Comparison of ENCODE assay signal across 12 cellular contexts in the genomic region with DNA sequence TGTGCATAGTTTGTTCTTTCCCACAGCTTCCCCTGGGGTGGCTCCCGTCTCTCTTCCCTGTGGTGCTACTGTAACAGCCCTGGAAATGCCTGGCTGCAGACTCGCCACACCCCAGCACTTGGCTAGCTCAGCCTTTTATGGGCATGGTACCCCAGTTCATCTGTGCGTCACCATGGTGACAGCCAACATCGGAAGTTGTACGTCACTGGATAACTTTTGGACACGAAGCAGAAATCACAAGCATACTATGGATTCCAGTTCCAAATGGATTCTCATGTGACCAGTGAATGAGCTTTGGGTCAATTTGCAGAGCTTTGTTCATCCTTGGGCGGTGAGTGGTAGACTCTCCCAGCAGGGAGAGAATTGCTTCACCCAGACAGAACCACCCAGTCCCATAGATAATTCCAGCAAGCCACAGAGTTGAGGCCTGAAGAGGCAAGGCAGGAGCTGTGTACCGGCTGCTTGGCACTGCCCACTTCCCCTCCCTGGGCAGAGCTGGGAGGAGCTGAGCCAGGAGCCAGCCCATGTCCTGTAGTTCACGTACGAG. TPM values are rescaled to one million over a fixed set of nuclear protein-coding genes. Genes with fewer than 3 reads are reported as not detected.
DNase-seq lines count a peak whose midpoint lies in the region; FAIRE-seq and TF ChIP-seq lines count a peak whose summit lies in the region.
"Had no signal": no experiment of that assay in that cellular context is flagged by ENCODE, and none has a peak within 500 bp of the region (broad histone marks: within the 10 kb centered on the region; RNA-seq: fewer than 3 reads in every experiment).

No MANE protein-coding gene starts in this region.

- peak overlapping the region; percentile 80 for H3K9ac ChIP-seq in astrocyte (ENCODE audit: low read length)

- H3K27me3 ChIP-seq in astrocyte (ENCODE audit: insufficient read depth, low read length), result no peaks in the 10 kb centered on the region

- peaks cover 1% of the 10 kb centered on the region for H4K20me1 ChIP-seq in astrocyte (ENCODE audit: insufficient read depth, low read length)

- H3K4me3 ChIP-seq in astrocyte (ENCODE audit: insufficient read depth, low read depth, low read length) (no peak overlapping the region), fibroblast of villous mesenchyme (ENCODE audit: low read depth, low read length) (no peak overlapping the region)

- H3K79me2 ChIP-seq in astrocyte (ENCODE audit: insufficient read depth, low read length), result peaks cover 45% of the 10 kb centered on the region

- H3K36me3 ChIP-seq in astrocyte (ENCODE audit: insufficient read depth, low read length), result peaks cover 46% of the 10 kb centered on the region

- peak overlapping the region; percentile 41 for H3K4me3 Mint-ChIP-seq in astrocyte (ENCODE audit: unreplicated experiment)
- H3K4me3 Mint-ChIP-seq in nephron progenitor cell, result no peak overlapping the region
- no peak overlapping the region for H3K4me3 Mint-ChIP-seq in activated T-helper 2 cell treated with anti-CD3 and anti-CD28 coated beads, Interferon-gamma antibody, Interleukin-2, Interleukin-4, amounts not matched to agents 10 μg/mL and 5 μg/mL and 100 μg/mL, durations not matched to agents 14 hours and 24 hours and 36 hours (ENCODE audit: low read depth)
- H3K4me3 Mint-ChIP-seq: dendritic cell treated with granulocyte-macrophage colony-stimulating factor and Interleukin-4, amounts not matched to agents 40 ng/mL and 50 ng/mL, for 4 days; IgD-negative memory B cell had no signal

- H3K4me1 Mint-ChIP-seq in astrocyte (ENCODE audit: low read depth, unreplicated experiment), result peaks cover 54% of the 10 kb centered on the region
- peaks cover 27% of the 10 kb centered on the region for H3K4me1 Mint-ChIP-seq in nephron progenitor cell
- H3K4me1 Mint-ChIP-seq in activated T-helper 2 cell treated with anti-CD3 and anti-CD28 coated beads, Interferon-gamma antibody, Interleukin-2, Interleukin-4, amounts not matched to agents 10 μg/mL and 5 μg/mL and 100 μg/mL, durations not matched to agents 14 hours and 24 hours and 36 hours (ENCODE audit: low read depth), result no peaks in the 10 kb centered on the region
- H3K4me1 Mint-ChIP-seq: IgD-negative memory B cell had no signal

- H3K9me3 Mint-ChIP-seq in astrocyte (ENCODE audit: unreplicated experiment) (no peaks in the 10 kb centered on the region), nephron progenitor cell (no peaks in the 10 kb centered on the region)
- no peaks in the 10 kb centered on the region for H3K9me3 Mint-ChIP-seq in activated T-helper 2 cell treated with anti-CD3 and anti-CD28 coated beads, Interferon-gamma antibody, Interleukin-2, Interleukin-4, amounts not matched to agents 10 μg/mL and 5 μg/mL and 100 μg/mL, durations not matched to agents 14 hours and 24 hours and 36 hours
- H3K9me3 Mint-ChIP-seq: dendritic cell treated with granulocyte-macrophage colony-stimulating factor and Interleukin-4, amounts not matched to agents 40 ng/mL and 50 ng/mL, for 4 days; IgD-negative memory B cell had no signal

- DNase-seq in astrocyte (ENCODE audit: low read depth) (peak; percentile 64), fibroblast of villous mesenchyme (ENCODE audit: low read depth) (peak; percentile 93), nephron progenitor cell (no peak), ureter (ENCODE audit: low spot score) (peak; percentile 70), OCI-M1 (lab: John Stamatoyannopoulos, UW) (no peak), NCI-H128 (lab: John Stamatoyannopoulos, UW; ENCODE audit: unreplicated experiment) (no peak)
- no peak for DNase-seq in activated CD8-positive, alpha-beta memory T cell treated with anti-CD3 and anti-CD28 coated beads for 24 hours
- DNase-seq in activated T-helper 2 cell treated with anti-CD3 and anti-CD28 coated beads, Interferon-gamma antibody, Interleukin-2, Interleukin-4, amounts not matched to agents 10 μg/mL and 5 μg/mL and 100 μg/mL, durations not matched to agents 14 hours and 24 hours and 36 hours (ENCODE audit: low spot score), result no peak
- DNase-seq: mesendoderm, NCI-H510A had no signal

- H3K27ac ChIP-seq in astrocyte (ENCODE audit: low read depth, low read length), result peak overlapping the region; percentile 87

- H2AFZ ChIP-seq in astrocyte (ENCODE audit: low read depth, low read length), result no peak overlapping the region

- peaks cover 37% of the 10 kb centered on the region for H3K36me3 Mint-ChIP-seq in astrocyte (ENCODE audit: low read depth, unreplicated experiment)
- H3K36me3 Mint-ChIP-seq in nephron progenitor cell (ENCODE audit: low read depth), result peaks cover 48% of the 10 kb centered on the region
- H3K36me3 Mint-ChIP-seq in activated T-helper 2 cell treated with anti-CD3 and anti-CD28 coated beads, Interferon-gamma antibody, Interleukin-2, Interleukin-4, amounts not matched to agents 10 μg/mL and 5 μg/mL and 100 μg/mL, durations not matched to agents 14 hours and 24 hours and 36 hours (ENCODE audit: low read depth), result no peaks in the 10 kb centered on the region
- H3K36me3 Mint-ChIP-seq: IgD-negative memory B cell had no signal

- no peaks in the 10 kb centered on the region for H3K27me3 Mint-ChIP-seq in astrocyte (ENCODE audit: low read depth, unreplicated experiment)
- H3K27me3 Mint-ChIP-seq in nephron progenitor cell (ENCODE audit: low read depth, poor library complexity), result no peaks in the 10 kb centered on the region
- peaks cover 6% of the 10 kb centered on the region for H3K27me3 Mint-ChIP-seq in activated T-helper 2 cell treated with anti-CD3 and anti-CD28 coated beads, Interferon-gamma antibody, Interleukin-2, Interleukin-4, amounts not matched to agents 10 μg/mL and 5 μg/mL and 100 μg/mL, durations not matched to agents 14 hours and 24 hours and 36 hours (ENCODE audit: low read depth)

- FAIRE-seq in astrocyte (lab: Jason Lieb, UNC), result peak; percentile 98

- peaks cover 29% of the 10 kb centered on the region for H3K4me1 ChIP-seq in astrocyte (ENCODE audit: insufficient read depth, low read length)

- H3K4me2 ChIP-seq in astrocyte (ENCODE audit: low read length), result no peak overlapping the region

- TF ChIP-seq CTCF in astrocyte (IDR thresholded peaks at IDR 0.05; ENCODE audit: insufficient read depth, low read depth, low read length), result no peak
- TF ChIP-seq CTCF in fibroblast of villous mesenchyme (IDR thresholded peaks at IDR 0.05; ENCODE audit: insufficient read depth, low read depth, low read length), result no peak
- TF ChIP-seq CTCF in nephron progenitor cell (IDR thresholded peaks at IDR 0.05), result no peak

- no peaks in the 10 kb centered on the region for H3K9me3 ChIP-seq in astrocyte (ENCODE audit: insufficient read depth, low read depth, low read length)

- H3K27ac Mint-ChIP-seq in astrocyte (ENCODE audit: unreplicated experiment) (peak overlapping the region; percentile 70), nephron progenitor cell (peak overlapping the region; percentile 80)
- H3K27ac Mint-ChIP-seq in activated T-helper 2 cell treated with anti-CD3 and anti-CD28 coated beads, Interferon-gamma antibody, Interleukin-2, Interleukin-4, amounts not matched to agents 10 μg/mL and 5 μg/mL and 100 μg/mL, durations not matched to agents 14 hours and 24 hours and 36 hours, result no peak overlapping the region
- H3K27ac Mint-ChIP-seq: dendritic cell treated with granulocyte-macrophage colony-stimulating factor and Interleukin-4, amounts not matched to agents 40 ng/mL and 50 ng/mL, for 4 days had no signal

- intact Hi-C loops in activated T-helper 2 cell treated with anti-CD3 and anti-CD28 coated beads, Interferon-gamma antibody, Interleukin-2, Interleukin-4, amounts not matched to agents 10 μg/mL and 5 μg/mL and 100 μg/mL, durations not matched to agents 14 hours and 24 hours and 36 hours (cut with micrococcal nuclease), result no loop called here

RNA-seq across cellular contexts. Expression of gene COL4A2, which starts 54.4 kb away (rescaled TPM):
- total RNA-seq in astrocyte (1,414 and 1,647 TPM in 2 replicates), fibroblast of villous mesenchyme (756 and 1,116 TPM in 2 replicates), ureter (227 TPM)
- total RNA-seq in activated T-helper 2 cell treated with anti-CD3 and anti-CD28 coated beads, Interferon-gamma antibody, Interleukin-2, Interleukin-4, amounts not matched to agents 10 μg/mL and 5 μg/mL and 100 μg/mL, durations not matched to agents 14 hours and 24 hours and 36 hours, result not detected in 2 replicates

RNA-seq across cellular contexts. Expression of gene COL4A1, which starts 54.5 kb away (rescaled TPM):
- 2,489 and 3,103 TPM in 2 replicates for total RNA-seq in astrocyte
- total RNA-seq in fibroblast of villous mesenchyme, result 1,391 and 1,673 TPM in 2 replicates
- total RNA-seq in ureter, result 144 TPM
- total RNA-seq in activated T-helper 2 cell treated with anti-CD3 and anti-CD28 coated beads, Interferon-gamma antibody, Interleukin-2, Interleukin-4, amounts not matched to agents 10 μg/mL and 5 μg/mL and 100 μg/mL, durations not matched to agents 14 hours and 24 hours and 36 hours, result not detected in 2 replicates

Comparison
In these comparisons a context has a peak if more than half of its experiments do, and no peak if none do; other contexts are left out.
1. DNase-seq: peak in astrocyte (single experiment), fibroblast of villous mesenchyme (single experiment) and ureter (single experiment); none in nephron progenitor cell (single experiment), activated CD8-positive, alpha-beta memory T cell treated with anti-CD3 and anti-CD28 coated beads for 24 hours (single experiment), OCI-M1 (single experiment), activated T-helper 2 cell treated with anti-CD3 and anti-CD28 coated beads, Interferon-gamma antibody, Interleukin-2, Interleukin-4, amounts not matched to agents 10 μg/mL and 5 μg/mL and 100 μg/mL, durations not matched to agents 14 hours and 24 hours and 36 hours (single experiment) and NCI-H128 (single experiment).
2. RNA of gene COL4A2, which starts 54.4 kb away (total RNA-seq): 1,414 to 1,647 TPM in astrocyte, 756 to 1,116 TPM in fibroblast of villous mesenchyme and 227 TPM in ureter (single experiment); not detected in activated T-helper 2 cell treated with anti-CD3 and anti-CD28 coated beads, Interferon-gamma antibody, Interleukin-2, Interleukin-4, amounts not matched to agents 10 μg/mL and 5 μg/mL and 100 μg/mL, durations not matched to agents 14 hours and 24 hours and 36 hours; every median in the first group is over 100 times any median in the second.
3. RNA of gene COL4A1, which starts 54.5 kb away (total RNA-seq): 2,489 to 3,103 TPM in astrocyte, 1,391 to 1,673 TPM in fibroblast of villous mesenchyme and 144 TPM in ureter (single experiment); not detected in activated T-helper 2 cell treated with anti-CD3 and anti-CD28 coated beads, Interferon-gamma antibody, Interleukin-2, Interleukin-4, amounts not matched to agents 10 μg/mL and 5 μg/mL and 100 μg/mL, durations not matched to agents 14 hours and 24 hours and 36 hours; every median in the first group is over 100 times any median in the second.